ENCODE assay signal across 1 cellular context in the genomic region with DNA sequence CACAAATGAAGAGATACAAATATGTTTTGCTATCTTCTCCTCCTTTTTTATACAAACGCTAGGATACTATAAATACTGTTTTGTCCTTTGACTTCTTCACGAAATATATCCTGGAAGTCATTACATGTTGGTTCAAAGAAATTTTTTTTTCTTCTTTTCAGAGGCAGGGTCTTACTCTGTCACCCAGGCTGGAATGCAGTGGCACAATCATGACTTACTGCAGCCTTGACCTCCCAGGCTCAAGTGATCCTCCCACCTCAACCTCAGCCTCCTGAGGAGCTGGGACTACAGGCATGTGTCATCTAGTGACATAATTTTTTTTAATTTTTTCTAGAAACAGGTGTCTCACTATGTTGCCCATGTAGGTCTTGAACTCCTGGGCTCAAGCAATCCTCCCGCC.
TF ChIP-seq lines count a peak whose summit lies in the region.

No MANE protein-coding gene starts in this region.

TF ChIP-seq in HEK293, 187 proteins besides CTCF, POLR2A, EP300 and RAD21 (continued from another document):
- TF ChIP-seq, protein P1, sequence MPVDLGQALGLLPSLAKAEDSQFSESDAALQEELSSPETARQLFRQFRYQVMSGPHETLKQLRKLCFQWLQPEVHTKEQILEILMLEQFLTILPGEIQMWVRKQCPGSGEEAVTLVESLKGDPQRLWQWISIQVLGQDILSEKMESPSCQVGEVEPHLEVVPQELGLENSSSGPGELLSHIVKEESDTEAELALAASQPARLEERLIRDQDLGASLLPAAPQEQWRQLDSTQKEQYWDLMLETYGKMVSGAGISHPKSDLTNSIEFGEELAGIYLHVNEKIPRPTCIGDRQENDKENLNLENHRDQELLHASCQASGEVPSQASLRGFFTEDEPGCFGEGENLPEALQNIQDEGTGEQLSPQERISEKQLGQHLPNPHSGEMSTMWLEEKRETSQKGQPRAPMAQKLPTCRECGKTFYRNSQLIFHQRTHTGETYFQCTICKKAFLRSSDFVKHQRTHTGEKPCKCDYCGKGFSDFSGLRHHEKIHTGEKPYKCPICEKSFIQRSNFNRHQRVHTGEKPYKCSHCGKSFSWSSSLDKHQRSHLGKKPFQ (tag by site-specific recombination; IDR thresholded peaks at IDR 0.05): no peak
- TF ChIP-seq ZNF747 (tag by site-specific recombination; IDR thresholded peaks at IDR 0.05): no peak
- no peak for TF ChIP-seq ZNF473 (tag by site-specific recombination; IDR thresholded peaks at IDR 0.05)
- no peak for TF ChIP-seq ZBTB8A (tag by site-specific recombination; IDR thresholded peaks at IDR 0.05)
- TF ChIP-seq, protein P2, sequence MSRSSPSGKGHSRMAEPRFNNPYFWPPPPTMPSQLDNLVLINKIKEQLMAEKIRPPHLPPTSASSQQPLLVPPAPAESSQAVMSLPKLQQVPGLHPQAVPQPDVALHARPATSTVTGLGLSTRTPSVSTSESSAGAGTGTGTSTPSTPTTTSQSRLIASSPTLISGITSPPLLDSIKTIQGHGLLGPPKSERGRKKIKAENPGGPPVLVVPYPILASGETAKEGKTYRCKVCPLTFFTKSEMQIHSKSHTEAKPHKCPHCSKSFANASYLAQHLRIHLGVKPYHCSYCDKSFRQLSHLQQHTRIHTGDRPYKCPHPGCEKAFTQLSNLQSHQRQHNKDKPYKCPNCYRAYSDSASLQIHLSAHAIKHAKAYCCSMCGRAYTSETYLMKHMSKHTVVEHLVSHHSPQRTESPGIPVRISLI (tag by site-specific recombination; IDR thresholded peaks at IDR 0.05): no peak
